ENCODE assay signal across 1 cellular context in the genomic region with DNA sequence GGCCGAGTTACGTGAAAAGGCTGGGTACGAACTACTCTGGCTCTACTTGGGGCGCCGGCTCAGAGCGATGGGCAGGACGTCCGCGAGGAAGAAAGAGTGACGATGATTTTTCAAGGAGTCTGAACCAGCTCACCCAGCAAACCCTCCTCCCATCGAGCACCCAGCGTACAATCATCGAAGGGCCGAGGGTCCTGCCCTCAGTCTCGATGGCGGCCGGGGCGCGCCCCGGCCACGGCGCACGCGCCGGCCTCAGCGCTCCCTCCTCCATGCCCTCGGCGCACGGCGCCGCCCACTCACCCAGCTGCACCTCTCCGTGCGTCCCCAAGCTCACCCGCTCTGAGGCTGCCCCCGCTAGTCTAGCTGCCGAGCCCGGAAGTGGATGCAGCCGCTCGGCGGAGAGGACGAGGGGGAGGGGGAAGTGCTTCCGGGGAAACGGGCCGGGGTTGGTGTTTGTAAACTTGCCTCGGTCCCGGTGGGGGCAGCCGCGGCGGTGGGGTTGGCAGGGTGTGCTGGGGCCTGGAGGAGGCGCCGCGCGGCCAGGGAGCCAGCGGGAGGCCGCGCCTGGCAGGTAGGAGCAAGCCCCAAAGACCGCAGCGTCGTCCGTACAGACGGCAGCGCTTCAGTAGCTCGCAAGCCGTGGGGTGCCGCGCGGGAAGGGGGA.
TF ChIP-seq lines count a peak whose summit lies in the region.

A gene with protein sequence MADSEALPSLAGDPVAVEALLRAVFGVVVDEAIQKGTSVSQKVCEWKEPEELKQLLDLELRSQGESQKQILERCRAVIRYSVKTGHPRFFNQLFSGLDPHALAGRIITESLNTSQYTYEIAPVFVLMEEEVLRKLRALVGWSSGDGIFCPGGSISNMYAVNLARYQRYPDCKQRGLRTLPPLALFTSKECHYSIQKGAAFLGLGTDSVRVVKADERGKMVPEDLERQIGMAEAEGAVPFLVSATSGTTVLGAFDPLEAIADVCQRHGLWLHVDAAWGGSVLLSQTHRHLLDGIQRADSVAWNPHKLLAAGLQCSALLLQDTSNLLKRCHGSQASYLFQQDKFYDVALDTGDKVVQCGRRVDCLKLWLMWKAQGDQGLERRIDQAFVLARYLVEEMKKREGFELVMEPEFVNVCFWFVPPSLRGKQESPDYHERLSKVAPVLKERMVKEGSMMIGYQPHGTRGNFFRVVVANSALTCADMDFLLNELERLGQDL (minus strand): TSS at position 656 of the 661 bp plus-strand sequence. CDS start 7,455 bp downstream, outside the sequence.
A gene with protein sequence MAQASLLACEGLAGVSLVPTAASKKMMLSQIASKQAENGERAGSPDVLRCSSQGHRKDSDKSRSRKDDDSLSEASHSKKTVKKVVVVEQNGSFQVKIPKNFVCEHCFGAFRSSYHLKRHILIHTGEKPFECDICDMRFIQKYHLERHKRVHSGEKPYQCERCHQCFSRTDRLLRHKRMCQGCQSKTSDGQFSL (plus strand): TSS at position 453 of the 661 bp plus-strand sequence. CDS start 1,262 bp downstream, outside the sequence.

TF ChIP-seq in GM12878, 131 proteins besides CTCF, POLR2A, EP300 and RAD21 (continues in another document):
- TF ChIP-seq, protein P1, sequence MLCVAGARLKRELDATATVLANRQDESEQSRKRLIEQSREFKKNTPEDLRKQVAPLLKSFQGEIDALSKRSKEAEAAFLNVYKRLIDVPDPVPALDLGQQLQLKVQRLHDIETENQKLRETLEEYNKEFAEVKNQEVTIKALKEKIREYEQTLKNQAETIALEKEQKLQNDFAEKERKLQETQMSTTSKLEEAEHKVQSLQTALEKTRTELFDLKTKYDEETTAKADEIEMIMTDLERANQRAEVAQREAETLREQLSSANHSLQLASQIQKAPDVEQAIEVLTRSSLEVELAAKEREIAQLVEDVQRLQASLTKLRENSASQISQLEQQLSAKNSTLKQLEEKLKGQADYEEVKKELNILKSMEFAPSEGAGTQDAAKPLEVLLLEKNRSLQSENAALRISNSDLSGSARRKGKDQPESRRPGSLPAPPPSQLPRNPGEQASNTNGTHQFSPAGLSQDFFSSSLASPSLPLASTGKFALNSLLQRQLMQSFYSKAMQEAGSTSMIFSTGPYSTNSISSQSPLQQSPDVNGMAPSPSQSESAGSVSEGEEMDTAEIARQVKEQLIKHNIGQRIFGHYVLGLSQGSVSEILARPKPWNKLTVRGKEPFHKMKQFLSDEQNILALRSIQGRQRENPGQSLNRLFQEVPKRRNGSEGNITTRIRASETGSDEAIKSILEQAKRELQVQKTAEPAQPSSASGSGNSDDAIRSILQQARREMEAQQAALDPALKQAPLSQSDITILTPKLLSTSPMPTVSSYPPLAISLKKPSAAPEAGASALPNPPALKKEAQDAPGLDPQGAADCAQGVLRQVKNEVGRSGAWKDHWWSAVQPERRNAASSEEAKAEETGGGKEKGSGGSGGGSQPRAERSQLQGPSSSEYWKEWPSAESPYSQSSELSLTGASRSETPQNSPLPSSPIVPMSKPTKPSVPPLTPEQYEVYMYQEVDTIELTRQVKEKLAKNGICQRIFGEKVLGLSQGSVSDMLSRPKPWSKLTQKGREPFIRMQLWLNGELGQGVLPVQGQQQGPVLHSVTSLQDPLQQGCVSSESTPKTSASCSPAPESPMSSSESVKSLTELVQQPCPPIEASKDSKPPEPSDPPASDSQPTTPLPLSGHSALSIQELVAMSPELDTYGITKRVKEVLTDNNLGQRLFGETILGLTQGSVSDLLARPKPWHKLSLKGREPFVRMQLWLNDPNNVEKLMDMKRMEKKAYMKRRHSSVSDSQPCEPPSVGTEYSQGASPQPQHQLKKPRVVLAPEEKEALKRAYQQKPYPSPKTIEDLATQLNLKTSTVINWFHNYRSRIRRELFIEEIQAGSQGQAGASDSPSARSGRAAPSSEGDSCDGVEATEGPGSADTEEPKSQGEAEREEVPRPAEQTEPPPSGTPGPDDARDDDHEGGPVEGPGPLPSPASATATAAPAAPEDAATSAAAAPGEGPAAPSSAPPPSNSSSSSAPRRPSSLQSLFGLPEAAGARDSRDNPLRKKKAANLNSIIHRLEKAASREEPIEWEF (IDR thresholded peaks at IDR 0.05; ENCODE audit: insufficient replicate concordance, low read depth, low read length): no peak
- TF ChIP-seq, protein P2, sequence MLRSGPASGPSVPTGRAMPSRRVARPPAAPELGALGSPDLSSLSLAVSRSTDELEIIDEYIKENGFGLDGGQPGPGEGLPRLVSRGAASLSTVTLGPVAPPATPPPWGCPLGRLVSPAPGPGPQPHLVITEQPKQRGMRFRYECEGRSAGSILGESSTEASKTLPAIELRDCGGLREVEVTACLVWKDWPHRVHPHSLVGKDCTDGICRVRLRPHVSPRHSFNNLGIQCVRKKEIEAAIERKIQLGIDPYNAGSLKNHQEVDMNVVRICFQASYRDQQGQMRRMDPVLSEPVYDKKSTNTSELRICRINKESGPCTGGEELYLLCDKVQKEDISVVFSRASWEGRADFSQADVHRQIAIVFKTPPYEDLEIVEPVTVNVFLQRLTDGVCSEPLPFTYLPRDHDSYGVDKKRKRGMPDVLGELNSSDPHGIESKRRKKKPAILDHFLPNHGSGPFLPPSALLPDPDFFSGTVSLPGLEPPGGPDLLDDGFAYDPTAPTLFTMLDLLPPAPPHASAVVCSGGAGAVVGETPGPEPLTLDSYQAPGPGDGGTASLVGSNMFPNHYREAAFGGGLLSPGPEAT (IDR thresholded peaks at IDR 0.05; ENCODE audit: low read depth): peak; percentile 30; the same call in 1 of the 2 replicates
- TF ChIP-seq ATF7 (IDR thresholded peaks at IDR 0.05; ENCODE audit: low read depth) (no peak), BMI1 (IDR thresholded peaks at IDR 0.05; ENCODE audit: borderline replicate concordance) (no peak), NFXL1 (IDR thresholded peaks at IDR 0.05; ENCODE audit: borderline replicate concordance) (0 out of 2 replicates have a peak, but pooled peaks have one; percentile 79), SUZ12 (IDR thresholded peaks at IDR 0.05; ENCODE audit: unreplicated experiment) (no peak), SIX5 (IDR thresholded peaks at IDR 0.05; ENCODE audit: low read depth, low read length, severe bottlenecking) (peak; percentile 65), SP1 (IDR thresholded peaks at IDR 0.05; ENCODE audit: low read depth, low read length) (peak; percentile 36), SMAD1 (IDR thresholded peaks at IDR 0.05; ENCODE audit: low read depth, partially characterized antibody) (no peak), EED (IDR thresholded peaks at IDR 0.05; ENCODE audit: low read depth) (no peak), NFYA (IDR thresholded peaks at IDR 0.05; ENCODE audit: borderline replicate concordance, low read depth, low read length) (no peak), POLR2AphosphoS2 (IDR thresholded peaks at IDR 0.05; ENCODE audit: low read depth, low read length) (no peak), EGR1 (IDR thresholded peaks at IDR 0.05; ENCODE audit: borderline replicate concordance in 1 of 2, low read depth in 2 of 2, low read length in 2 of 2) (peak; percentile 63 to 95), BCL11A (IDR thresholded peaks at IDR 0.05; ENCODE audit: low read depth, low read length) (no peak), ZSCAN29 (IDR thresholded peaks at IDR 0.05) (peak; percentile 79; the same call in 1 of the 2 replicates), ZNF384 (IDR thresholded peaks at IDR 0.05; ENCODE audit: borderline replicate concordance, low read depth, low read length) (no peak), RB1 (IDR thresholded peaks at IDR 0.05; ENCODE audit: borderline replicate concordance) (no peak), NR2C1 (IDR thresholded peaks at IDR 0.05) (peak; percentile 99), HDGF (IDR thresholded peaks at IDR 0.05) (no peak), RFX5 (IDR thresholded peaks at IDR 0.05; ENCODE audit: low read depth, low read length) (no peak), SREBF1 (IDR thresholded peaks at IDR 0.05; ENCODE audit: low read length) (peak; percentile 52; the same call in 1 of the 2 replicates), CEBPB (IDR thresholded peaks at IDR 0.05; ENCODE audit: borderline replicate concordance in 1 of 2, low read depth in 2 of 2, low read length in 2 of 2) (no peak), CHD1 (IDR thresholded peaks at IDR 0.05; ENCODE audit: low read depth, low read length) (no peak), FOXK2 (IDR thresholded peaks at IDR 0.05) (peak; percentile 84), PAX5 (IDR thresholded peaks at IDR 0.05; ENCODE audit: borderline replicate concordance, low read depth, low read length) (peak; percentile 63; the same call in 1 of the 2 replicates), RCOR1 (conservative IDR thresholded peaks at IDR 0.05; ENCODE audit: low read depth, low read length) (no peak), ESRRA (IDR thresholded peaks at IDR 0.05; ENCODE audit: low read length) (no peak), TAF1 (IDR thresholded peaks at IDR 0.05; ENCODE audit: borderline replicate concordance, low read depth, low read length) (peak; percentile 74; the same call in 1 of the 2 replicates), NRF1 (conservative IDR thresholded peaks at IDR 0.05; ENCODE audit: low read depth, low read length) (peak; percentile 85), MEF2B (IDR thresholded peaks at IDR 0.05; ENCODE audit: partially characterized antibody, poor library complexity, severe bottlenecking) (peak; percentile 26)
- TF ChIP-seq, protein P3, sequence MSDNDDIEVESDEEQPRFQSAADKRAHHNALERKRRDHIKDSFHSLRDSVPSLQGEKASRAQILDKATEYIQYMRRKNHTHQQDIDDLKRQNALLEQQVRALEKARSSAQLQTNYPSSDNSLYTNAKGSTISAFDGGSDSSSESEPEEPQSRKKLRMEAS (IDR thresholded peaks at IDR 0.05; ENCODE audit: low read depth, low read length): no peak
- TF ChIP-seq, protein P4, sequence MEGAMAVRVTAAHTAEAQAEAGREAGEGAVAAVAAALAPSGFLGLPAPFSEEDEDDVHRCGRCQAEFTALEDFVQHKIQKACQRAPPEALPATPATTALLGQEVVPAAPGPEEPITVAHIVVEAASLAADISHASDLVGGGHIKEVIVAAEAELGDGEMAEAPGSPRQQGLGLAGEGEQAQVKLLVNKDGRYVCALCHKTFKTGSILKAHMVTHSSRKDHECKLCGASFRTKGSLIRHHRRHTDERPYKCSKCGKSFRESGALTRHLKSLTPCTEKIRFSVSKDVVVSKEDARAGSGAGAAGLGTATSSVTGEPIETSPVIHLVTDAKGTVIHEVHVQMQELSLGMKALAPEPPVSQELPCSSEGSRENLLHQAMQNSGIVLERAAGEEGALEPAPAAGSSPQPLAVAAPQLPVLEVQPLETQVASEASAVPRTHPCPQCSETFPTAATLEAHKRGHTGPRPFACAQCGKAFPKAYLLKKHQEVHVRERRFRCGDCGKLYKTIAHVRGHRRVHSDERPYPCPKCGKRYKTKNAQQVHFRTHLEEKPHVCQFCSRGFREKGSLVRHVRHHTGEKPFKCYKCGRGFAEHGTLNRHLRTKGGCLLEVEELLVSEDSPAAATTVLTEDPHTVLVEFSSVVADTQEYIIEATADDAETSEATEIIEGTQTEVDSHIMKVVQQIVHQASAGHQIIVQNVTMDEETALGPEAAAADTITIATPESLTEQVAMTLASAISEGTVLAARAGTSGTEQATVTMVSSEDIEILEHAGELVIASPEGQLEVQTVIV (IDR thresholded peaks at IDR 0.05; ENCODE audit: borderline replicate concordance, partially characterized antibody): peak; percentile 58
- TF ChIP-seq, protein P5, sequence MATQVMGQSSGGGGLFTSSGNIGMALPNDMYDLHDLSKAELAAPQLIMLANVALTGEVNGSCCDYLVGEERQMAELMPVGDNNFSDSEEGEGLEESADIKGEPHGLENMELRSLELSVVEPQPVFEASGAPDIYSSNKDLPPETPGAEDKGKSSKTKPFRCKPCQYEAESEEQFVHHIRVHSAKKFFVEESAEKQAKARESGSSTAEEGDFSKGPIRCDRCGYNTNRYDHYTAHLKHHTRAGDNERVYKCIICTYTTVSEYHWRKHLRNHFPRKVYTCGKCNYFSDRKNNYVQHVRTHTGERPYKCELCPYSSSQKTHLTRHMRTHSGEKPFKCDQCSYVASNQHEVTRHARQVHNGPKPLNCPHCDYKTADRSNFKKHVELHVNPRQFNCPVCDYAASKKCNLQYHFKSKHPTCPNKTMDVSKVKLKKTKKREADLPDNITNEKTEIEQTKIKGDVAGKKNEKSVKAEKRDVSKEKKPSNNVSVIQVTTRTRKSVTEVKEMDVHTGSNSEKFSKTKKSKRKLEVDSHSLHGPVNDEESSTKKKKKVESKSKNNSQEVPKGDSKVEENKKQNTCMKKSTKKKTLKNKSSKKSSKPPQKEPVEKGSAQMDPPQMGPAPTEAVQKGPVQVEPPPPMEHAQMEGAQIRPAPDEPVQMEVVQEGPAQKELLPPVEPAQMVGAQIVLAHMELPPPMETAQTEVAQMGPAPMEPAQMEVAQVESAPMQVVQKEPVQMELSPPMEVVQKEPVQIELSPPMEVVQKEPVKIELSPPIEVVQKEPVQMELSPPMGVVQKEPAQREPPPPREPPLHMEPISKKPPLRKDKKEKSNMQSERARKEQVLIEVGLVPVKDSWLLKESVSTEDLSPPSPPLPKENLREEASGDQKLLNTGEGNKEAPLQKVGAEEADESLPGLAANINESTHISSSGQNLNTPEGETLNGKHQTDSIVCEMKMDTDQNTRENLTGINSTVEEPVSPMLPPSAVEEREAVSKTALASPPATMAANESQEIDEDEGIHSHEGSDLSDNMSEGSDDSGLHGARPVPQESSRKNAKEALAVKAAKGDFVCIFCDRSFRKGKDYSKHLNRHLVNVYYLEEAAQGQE (IDR thresholded peaks at IDR 0.05; ENCODE audit: low read depth, low read length): 0 out of 2 replicates have a peak, but pooled peaks have one; percentile 3
- TF ChIP-seq, protein P6, sequence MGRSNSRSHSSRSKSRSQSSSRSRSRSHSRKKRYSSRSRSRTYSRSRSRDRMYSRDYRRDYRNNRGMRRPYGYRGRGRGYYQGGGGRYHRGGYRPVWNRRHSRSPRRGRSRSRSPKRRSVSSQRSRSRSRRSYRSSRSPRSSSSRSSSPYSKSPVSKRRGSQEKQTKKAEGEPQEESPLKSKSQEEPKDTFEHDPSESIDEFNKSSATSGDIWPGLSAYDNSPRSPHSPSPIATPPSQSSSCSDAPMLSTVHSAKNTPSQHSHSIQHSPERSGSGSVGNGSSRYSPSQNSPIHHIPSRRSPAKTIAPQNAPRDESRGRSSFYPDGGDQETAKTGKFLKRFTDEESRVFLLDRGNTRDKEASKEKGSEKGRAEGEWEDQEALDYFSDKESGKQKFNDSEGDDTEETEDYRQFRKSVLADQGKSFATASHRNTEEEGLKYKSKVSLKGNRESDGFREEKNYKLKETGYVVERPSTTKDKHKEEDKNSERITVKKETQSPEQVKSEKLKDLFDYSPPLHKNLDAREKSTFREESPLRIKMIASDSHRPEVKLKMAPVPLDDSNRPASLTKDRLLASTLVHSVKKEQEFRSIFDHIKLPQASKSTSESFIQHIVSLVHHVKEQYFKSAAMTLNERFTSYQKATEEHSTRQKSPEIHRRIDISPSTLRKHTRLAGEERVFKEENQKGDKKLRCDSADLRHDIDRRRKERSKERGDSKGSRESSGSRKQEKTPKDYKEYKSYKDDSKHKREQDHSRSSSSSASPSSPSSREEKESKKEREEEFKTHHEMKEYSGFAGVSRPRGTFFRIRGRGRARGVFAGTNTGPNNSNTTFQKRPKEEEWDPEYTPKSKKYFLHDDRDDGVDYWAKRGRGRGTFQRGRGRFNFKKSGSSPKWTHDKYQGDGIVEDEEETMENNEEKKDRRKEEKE (IDR thresholded peaks at IDR 0.05): no peak
- TF ChIP-seq, protein P7, sequence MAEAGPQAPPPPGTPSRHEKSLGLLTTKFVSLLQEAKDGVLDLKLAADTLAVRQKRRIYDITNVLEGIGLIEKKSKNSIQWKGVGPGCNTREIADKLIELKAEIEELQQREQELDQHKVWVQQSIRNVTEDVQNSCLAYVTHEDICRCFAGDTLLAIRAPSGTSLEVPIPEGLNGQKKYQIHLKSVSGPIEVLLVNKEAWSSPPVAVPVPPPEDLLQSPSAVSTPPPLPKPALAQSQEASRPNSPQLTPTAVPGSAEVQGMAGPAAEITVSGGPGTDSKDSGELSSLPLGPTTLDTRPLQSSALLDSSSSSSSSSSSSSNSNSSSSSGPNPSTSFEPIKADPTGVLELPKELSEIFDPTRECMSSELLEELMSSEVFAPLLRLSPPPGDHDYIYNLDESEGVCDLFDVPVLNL (IDR thresholded peaks at IDR 0.05; ENCODE audit: low read depth, low read length): no peak
